In genomic region chr9:73152445-73152844, GRCh38 we compare ENCODE assay signal across 9 cellular contexts. TPM values are rescaled to one million over a fixed set of nuclear protein-coding genes. Genes with fewer than 3 reads are reported as not detected.
DNase-seq lines count a peak whose midpoint lies in the region; ATAC-seq and TF ChIP-seq lines count a peak whose summit lies in the region.
"Had no signal": no experiment of that assay in that cellular context is flagged by ENCODE, and none has a peak within 500 bp of the region (broad histone marks: within the 10 kb centered on the region; RNA-seq: fewer than 3 reads in every experiment).

No MANE protein-coding gene starts in this region.

- no peak for TF ChIP-seq CTCF in RWPE2 (IDR thresholded peaks at IDR 0.05; ENCODE audit: poor library complexity, severe bottlenecking)
- TF ChIP-seq CTCF in ovary (IDR thresholded peaks at IDR 0.05) = no peak

- TF ChIP-seq EP300 in ovary (IDR thresholded peaks at IDR 0.05) = no peak

- ATAC-seq in RWPE2 (ENCODE audit: low read depth) (peak; percentile 77), esophagus mucosa (peak; percentile 26), left lobe of liver (no peak), GM21390 (IDR thresholded peaks at IDR 0.05; ENCODE audit: unreplicated experiment) (no peak)

- 8 to 18% (median 13%) methylated on average over 1 of the region's 1 CpG for WGBS in ovary, 3 donors

- peak overlapping the region; percentile 52 for H3K4me3 ChIP-seq in RWPE2 (ENCODE audit: severe bottlenecking)
- H3K4me3 ChIP-seq in ovary = peak overlapping the region; percentile 38

- H3K4me1 ChIP-seq in RWPE2 (ENCODE audit: insufficient read depth, poor library complexity, severe bottlenecking) = peaks cover 64% of the 10 kb centered on the region
- peaks cover 3% of the 10 kb centered on the region for H3K4me1 ChIP-seq in ovary (ENCODE audit: insufficient read depth)

- peaks cover 52% of the 10 kb centered on the region for H3K36me3 ChIP-seq in RWPE2 (ENCODE audit: low read depth)
- no peaks in the 10 kb centered on the region for H3K36me3 ChIP-seq in ovary
- H3K36me3 ChIP-seq: pancreas had no signal

- TF ChIP-seq POLR2A in ovary (IDR thresholded peaks at IDR 0.05) = no peak

- H3K27me3 ChIP-seq in RWPE2 (ENCODE audit: insufficient read depth, poor library complexity, severe bottlenecking) = no peaks in the 10 kb centered on the region
- no peaks in the 10 kb centered on the region for H3K27me3 ChIP-seq in ovary
- H3K27me3 ChIP-seq: pancreas had no signal

- intact Hi-C loops in ovary (cut with DNase I) = no loop called here

- H3K27ac ChIP-seq in RWPE2 (ENCODE audit: poor library complexity, severe bottlenecking) (peak overlapping the region; percentile 96), ovary (peak overlapping the region in 1 of 2 donors; percentile 52)

- DNase-seq in Daoy (ENCODE audit: low read depth) (peak; percentile 64), RWPE2 (ENCODE audit: low spot score) (no peak), ovary (no peak), medulla oblongata (ENCODE audit: extremely low spot score) (no peak), left lobe of liver (ENCODE audit: low spot score) (no peak)
- DNase-seq in activated CD4-positive, alpha-beta T cell treated with anti-CD3 and anti-CD28 coated beads, Interleukin-2, amount 50 U/mL, for 48 hours = no peak
- DNase-seq: pancreas had no signal

- H3K9me3 ChIP-seq in RWPE2 (ENCODE audit: severe bottlenecking) (no peaks in the 10 kb centered on the region), ovary (no peaks in the 10 kb centered on the region)
- H3K9me3 ChIP-seq: pancreas had no signal

RNA-seq across cellular contexts. Expression of gene ANXA1, which starts 0.8 kb away (rescaled TPM):
- 826 and 1,064 TPM in 2 replicates for total RNA-seq in Daoy (2014; rRNA removed; shearing (Covaris generic))
- total RNA-seq in esophagus mucosa (4,910 TPM), ovary (100 to 1,000 TPM in 3 of 7 donors, 10 to 100 TPM in 4; 67.5 to 472 (median 93.5) TPM), left lobe of liver (3.7 TPM)
- 100 to 1,000 TPM; 118 to 141 TPM for polyA plus RNA-seq in ovary

Comparison
In these comparisons a context has a peak if more than half of its experiments do, and no peak if none do; other contexts are left out.
1. ATAC-seq: peak in RWPE2 (single experiment) and esophagus mucosa (single experiment); none in left lobe of liver (single experiment) and GM21390 (single experiment).
2. RNA of gene ANXA1, which starts 0.8 kb away (total RNA-seq): 4,910 TPM in esophagus mucosa (single experiment), 826 to 1,064 TPM in Daoy and 67.5 to 472 TPM in ovary; 3.7 TPM in left lobe of liver (single experiment); every median in the first group is over 10 times any median in the second.